17 cellular contexts compared by ENCODE assay signal in genomic region chr2:55843992-55844345, GRCh38.
"Had no signal": no experiment of that assay in that cellular context is flagged by ENCODE, and none has a peak within 500 bp of the region (broad histone marks: within the 10 kb centered on the region; RNA-seq: fewer than 3 reads in every experiment).

No MANE protein-coding gene starts in this region.

- H3K4me2 ChIP-seq: neural progenitor cell had no signal

- H2AFZ ChIP-seq: neural progenitor cell had no signal

- H3K9ac ChIP-seq: neural progenitor cell had no signal

- H3K9me3 ChIP-seq: ovary, right lobe of liver, thoracic aorta had no signal

- ATAC-seq: activated CD4-positive, alpha-beta T cell treated with anti-CD3 and anti-CD28 coated beads for 36 hours; T-helper 17 cell had no signal

- H3K27me3 ChIP-seq: adrenal gland, neural progenitor cell, ovary, right lobe of liver had no signal

- H3K4me3 ChIP-seq: adrenal gland, lung, neural progenitor cell, ovary, right lobe of liver, thoracic aorta had no signal

- DNase-seq: activated CD4-positive, alpha-beta memory T cell treated with anti-CD3 and anti-CD28 coated beads, Interleukin-2, amount 10 ng/mL, durations not matched to agents 7 days and 5 days; activated CD4-positive, alpha-beta T cell treated with anti-CD3 and anti-CD28 coated beads for 36 hours; activated effector memory CD4-positive, alpha-beta T cell treated with anti-CD3 and anti-CD28 coated beads, Interleukin-2, amount 50 U/mL, for 16 hours; activated T-cell treated with anti-CD3 and anti-CD28 coated beads, Interleukin-2, amount 50 U/mL, for 48 hours; adrenal gland; cortex of kidney; effector CD4-positive, alpha-beta T cell; head of caudate nucleus; immature natural killer cell; naive B cell; ovary; right lobe of liver; stimulated activated CD4-positive, alpha-beta T cell treated with anti-CD3 and anti-CD28 coated beads, Interleukin-2, amount 100 ng/mL, for 24 hours; T-helper 17 cell had no signal

- H3K27ac ChIP-seq: neural progenitor cell, ovary, right lobe of liver had no signal

- H3K36me3 ChIP-seq: adrenal gland, neural progenitor cell, ovary, right lobe of liver, thoracic aorta had no signal
